In genomic region chr10:2861632-2862210, GRCh38 we compare ENCODE assay signal across 26 cellular contexts.
"Had no signal": no experiment of that assay in that cellular context is flagged by ENCODE, and none has a peak within 500 bp of the region (broad histone marks: within the 10 kb centered on the region; RNA-seq: fewer than 3 reads in every experiment).

No MANE protein-coding gene starts in this region.

- DNase-seq: activated CD4-positive, alpha-beta T cell treated with anti-CD3 and anti-CD28 coated beads for 1 hour; activated CD4-positive, alpha-beta T cell treated with anti-CD3 and anti-CD28 coated beads, Interleukin-2, amount 50 U/mL, for 1 hour; activated CD8-positive, alpha-beta memory T cell treated with anti-CD3 and anti-CD28 coated beads for 24 hours; activated CD8-positive, alpha-beta memory T cell treated with anti-CD3 and anti-CD28 coated beads, Interleukin-2, amount 50 U/mL, for 4 hours; activated T-cell treated with anti-CD3 and anti-CD28 coated beads, Interleukin-2, amount 50 U/mL, for 24 hours; aorta; effector CD4-positive, alpha-beta T cell; foreskin keratinocyte; immature natural killer cell; kidney glomerular epithelial cell; left ventricle myocardium superior; mammary epithelial cell; naive thymus-derived CD8-positive, alpha-beta T cell; sigmoid colon; stimulated activated CD4-positive, alpha-beta T cell treated with anti-CD3 and anti-CD28 coated beads, Interleukin-2, amount 100 ng/mL, for 48 hours; stimulated activated CD8-positive, alpha-beta memory T cell treated with anti-CD3 and anti-CD28 coated beads, Interleukin-4, amount 100 ng/mL, for 48 hours; stimulated activated naive B cell treated with anti-CD40 and anti-IgM and Interleukin-4, amounts not matched to agents 10 μg/mL and 1 μg/mL and 100 μg/mL, for 72 hours; transverse colon had no signal

- H3K4me1 ChIP-seq: foreskin keratinocyte, sigmoid colon, transverse colon had no signal

- H3K27me3 ChIP-seq: foreskin keratinocyte, hepatocyte, sigmoid colon, transverse colon had no signal

- H3K4me1 Mint-ChIP-seq: activated T-helper 17 cell treated with anti-CD3 and anti-CD28 coated beads, Interleukin-2, amount 50 U/mL, for 72 hours; brain; immature natural killer cell; mesothelial cell of epicardium; naive thymus-derived CD8-positive, alpha-beta T cell; stimulated activated naive B cell treated with anti-CD40 and anti-IgM and Interleukin-4, amounts not matched to agents 10 μg/mL and 1 μg/mL and 100 μg/mL, for 72 hours had no signal

- H3K36me3 Mint-ChIP-seq: activated naive CD4-positive, alpha-beta T cell treated with anti-CD3 and anti-CD28 coated beads, Interleukin-2, amount 50 U/mL, for 72 hours; brain; immature natural killer cell; mesothelial cell of epicardium; naive thymus-derived CD8-positive, alpha-beta T cell; stimulated activated naive B cell treated with anti-CD40 and anti-IgM and Interleukin-4, amounts not matched to agents 10 μg/mL and 1 μg/mL and 100 μg/mL, for 72 hours had no signal

- H3K36me3 ChIP-seq: sigmoid colon, transverse colon had no signal

- H3K4me3 ChIP-seq: hepatocyte, sigmoid colon, transverse colon had no signal

- H2AFZ ChIP-seq: hepatocyte had no signal

- H3K9me3 ChIP-seq: transverse colon had no signal

- H3K27ac ChIP-seq: foreskin keratinocyte, hepatocyte, sigmoid colon, transverse colon had no signal

- H3K79me2 ChIP-seq: hepatocyte had no signal

- H3K4me2 ChIP-seq: hepatocyte had no signal

- FAIRE-seq: endometrium, urothelium cell line had no signal

- H3K4me3 Mint-ChIP-seq: activated T-cell treated with anti-CD3 and anti-CD28 coated beads, Interleukin-2, amount 50 U/mL, for 24 hours; activated T-helper 17 cell treated with anti-CD3 and anti-CD28 coated beads, Interleukin-2, amount 50 U/mL, for 72 hours; dendritic cell treated with granulocyte-macrophage colony-stimulating factor and Interleukin-4, amounts not matched to agents 40 ng/mL and 50 ng/mL, for 4 days; immature natural killer cell; mesothelial cell of epicardium; naive thymus-derived CD8-positive, alpha-beta T cell; stimulated activated naive B cell treated with anti-CD40 and anti-IgM and Interleukin-4, amounts not matched to agents 10 μg/mL and 1 μg/mL and 100 μg/mL, for 72 hours had no signal

- H3K27ac Mint-ChIP-seq: activated naive CD4-positive, alpha-beta T cell treated with anti-CD3 and anti-CD28 coated beads, Interleukin-2, amount 50 U/mL, for 72 hours; activated T-cell treated with anti-CD3 and anti-CD28 coated beads, Interleukin-2, amount 50 U/mL, for 24 hours; activated T-helper 17 cell treated with anti-CD3 and anti-CD28 coated beads, Interleukin-2, amount 50 U/mL, for 72 hours; dendritic cell treated with granulocyte-macrophage colony-stimulating factor and Interleukin-4, amounts not matched to agents 40 ng/mL and 50 ng/mL, for 4 days; immature natural killer cell; mesothelial cell of epicardium; stimulated activated naive B cell treated with anti-CD40 and anti-IgM and Interleukin-4, amounts not matched to agents 10 μg/mL and 1 μg/mL and 100 μg/mL, for 72 hours had no signal

- H3K9me3 Mint-ChIP-seq: activated T-helper 17 cell treated with anti-CD3 and anti-CD28 coated beads, Interleukin-2, amount 50 U/mL, for 72 hours; immature natural killer cell; mesothelial cell of epicardium had no signal
